ENCODE assay signal across 28 cellular contexts in the genomic region with DNA sequence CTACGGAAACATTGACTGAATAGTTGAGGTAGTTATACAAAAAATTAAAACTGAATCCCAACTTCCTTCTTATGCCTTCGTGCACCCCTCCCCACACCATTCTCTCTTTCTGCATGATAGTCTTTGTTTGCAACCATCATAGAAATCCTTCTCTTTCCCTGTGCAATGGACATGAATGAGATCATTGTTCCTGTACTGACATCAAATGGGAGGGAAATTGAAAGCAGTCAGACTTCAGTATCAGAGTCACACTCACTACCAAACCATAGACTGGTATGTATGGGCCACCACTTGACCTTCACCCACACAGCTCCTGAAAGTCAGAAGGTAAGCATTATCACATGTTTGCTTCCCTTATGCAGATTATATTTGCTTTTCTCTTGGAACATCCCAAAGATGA.
"Had no signal": no experiment of that assay in that cellular context is flagged by ENCODE, and none has a peak within 500 bp of the region (broad histone marks: within the 10 kb centered on the region; RNA-seq: fewer than 3 reads in every experiment).

No MANE protein-coding gene starts in this region.

- H3K9me3 ChIP-seq: ascending aorta, Peyer's patch had no signal

- H3K27me3 ChIP-seq: ascending aorta, cardiac muscle cell, Peyer's patch had no signal

- H3K4me1 ChIP-seq: ascending aorta, Peyer's patch had no signal

- H3K27ac ChIP-seq: ascending aorta, cardiac muscle cell, Peyer's patch, RWPE1 had no signal

- H3K36me3 ChIP-seq: ascending aorta, cardiac muscle cell, Peyer's patch had no signal

- ATAC-seq: activated CD8-positive, alpha-beta T cell treated with anti-CD3 and anti-CD28 coated beads for 36 hours; activated T-cell treated with anti-CD3 and anti-CD28 coated beads, Interleukin-2, amount 50 U/mL, for 72 hours; activated T-helper 17 cell treated with anti-CD3 and anti-CD28 coated beads, Interleukin-2, amount 50 U/mL, for 72 hours; PC-3; Right ventricle myocardium inferior had no signal

- DNase-seq: activated CD4-positive, alpha-beta T cell treated with anti-CD3 and anti-CD28 coated beads, Interleukin-2, amount 10 ng/mL, durations not matched to agents 24 days and 14 days; activated CD4-positive, alpha-beta T cell treated with anti-CD3 and anti-CD28 coated beads, Interleukin-2, amount 50 U/mL, for 4 hours; activated CD8-positive, alpha-beta T cell treated with anti-CD3 and anti-CD28 coated beads for 36 hours; activated gamma-delta T cell; activated naive CD4-positive, alpha-beta T cell treated with Interleukin-2 at 50 U/mL for 16 hours; activated naive CD8-positive, alpha-beta T cell treated with anti-CD3 and anti-CD28 coated beads, Interleukin-2, amount 10 ng/mL, durations not matched to agents 7 days and 5 days; activated T-cell treated with anti-CD3 and anti-CD28 coated beads, Interleukin-2, amount 50 U/mL, for 1 hour; activated T-cell treated with anti-CD3 and anti-CD28 coated beads, Interleukin-2, amount 50 U/mL, for 72 hours; NCI-H1092 treated with DMSO at 0.1 percent for 48 hours; NCI-H1417; NCI-H146; NCI-H187; NCI-H2029 treated with DMSO at 0.1 percent for 48 hours; NCI-H2107; NCI-H2171; NCI-H510A; NCI-H526; NCI-H748 treated with DMSO at 0.1 percent for 48 hours; NK-92 treated with Interleukin-12 subunit alpha and Interleukin-12 subunit beta, amount 100 ng/mL, for 24 hours; PC-3; Peyer's patch; SIG-M5; T1000 had no signal

- H3K4me3 ChIP-seq: ascending aorta, cardiac muscle cell, Peyer's patch had no signal
